8 cellular contexts compared by ENCODE assay signal in the genomic region with DNA sequence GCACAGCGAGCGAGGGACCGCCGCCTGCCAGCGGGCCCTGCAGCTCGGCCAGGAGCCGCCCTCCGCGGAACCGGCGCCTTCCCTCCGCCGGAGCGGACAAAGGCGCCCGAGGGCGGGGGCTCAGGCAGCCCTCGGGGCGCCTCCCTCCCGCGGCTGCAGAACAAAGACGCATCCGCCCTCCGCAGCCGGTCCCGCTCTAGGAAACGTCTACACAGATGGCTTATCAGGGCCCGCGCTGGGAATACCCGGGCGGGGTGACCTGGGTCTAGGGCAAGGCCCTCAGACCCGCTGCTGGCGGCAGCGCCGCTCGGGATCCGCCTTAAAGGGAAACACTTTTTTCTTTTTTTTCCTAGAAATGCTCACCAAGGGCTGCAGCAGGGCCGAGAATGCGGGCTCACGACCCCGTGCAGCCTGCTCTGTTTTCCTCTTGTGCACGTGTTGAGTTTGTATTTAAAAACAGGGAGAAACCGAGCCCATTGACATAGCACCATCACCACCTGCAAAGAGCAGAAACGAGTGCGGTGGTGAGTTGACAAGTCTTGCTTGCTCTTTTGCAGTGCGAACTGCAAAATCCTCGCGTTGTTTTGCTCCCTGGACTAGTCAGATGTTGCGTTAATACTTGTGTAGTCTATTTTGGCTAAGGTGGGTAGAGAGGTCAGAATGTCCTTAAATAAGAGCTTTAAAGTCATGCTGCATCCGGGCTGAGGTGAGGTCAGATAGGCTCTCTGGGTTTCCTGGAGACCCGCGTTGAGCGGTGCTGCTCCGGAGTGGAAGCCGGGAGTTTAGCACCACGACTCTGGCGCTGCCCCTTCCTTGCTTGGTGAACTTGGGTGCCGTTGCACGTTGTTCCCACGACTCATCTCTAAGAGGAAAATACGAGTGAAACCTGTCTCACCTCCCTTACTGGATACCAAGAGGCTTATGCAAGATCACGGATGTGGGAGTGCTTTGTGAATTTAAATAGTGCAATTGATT. TPM values are rescaled to one million over a fixed set of nuclear protein-coding genes. Genes with fewer than 3 reads are reported as not detected.
DNase-seq lines count a peak whose midpoint lies in the region; ATAC-seq, FAIRE-seq and TF ChIP-seq lines count a peak whose summit lies in the region.

No MANE protein-coding gene starts in this region.

- no peaks in the 10 kb centered on the region for H3K36me3 ChIP-seq in keratinocyte (ENCODE audit: control insufficient read depth in 2 of 2, extremely low read depth in 1 of 2, insufficient read depth in 2 of 2, low read length in 2 of 2)

- dilution Hi-C loops in keratinocyte (cut with MboI; ENCODE audit: extremely low pct_ligation_motif_present, low sequenced_read_pairs) = no loop called here

- no peaks in the 10 kb centered on the region for H3K79me2 ChIP-seq in keratinocyte (ENCODE audit: control insufficient read depth, insufficient read depth, low read length)

- peak overlapping the region; percentile 84 for H3K27ac ChIP-seq in VCaP
- H3K27ac ChIP-seq in caudate nucleus (ENCODE audit: low read depth, low read length) = peak overlapping the region; percentile 92
- H3K27ac ChIP-seq in keratinocyte (ENCODE audit: control insufficient read depth, insufficient read depth, low read length) = peak overlapping the region; percentile 42

- H3K9ac ChIP-seq in keratinocyte (ENCODE audit: control insufficient read depth, extremely low read depth, insufficient read depth, low read length) = peak overlapping the region; percentile 71

- H2AFZ ChIP-seq in keratinocyte (ENCODE audit: control insufficient read depth, low read length) = peak overlapping the region; percentile 87

- H4K20me1 ChIP-seq in keratinocyte (ENCODE audit: control insufficient read depth, extremely low read depth, insufficient read depth, low read length) = no peaks in the 10 kb centered on the region

- H3K4me2 ChIP-seq in keratinocyte (ENCODE audit: control insufficient read depth, extremely low read depth, insufficient read depth, low read depth, low read length) = peak overlapping the region; percentile 95

- FAIRE-seq in keratinocyte (lab: Jason Lieb, UNC) = peak; percentile 73

- H3K9me1 ChIP-seq in keratinocyte (ENCODE audit: control insufficient read depth, extremely low read depth, insufficient read depth, low read length) = no peaks in the 10 kb centered on the region

- peak overlapping the region; percentile 44 to 82 (median 77) for H3K4me3 ChIP-seq in keratinocyte (ENCODE audit: control insufficient read depth in 2 of 3, extremely low read depth in 1 of 3, insufficient read depth in 2 of 3, low read depth in 1 of 3, low read length in 3 of 3)

- ATAC-seq in GM18502 (IDR thresholded peaks at IDR 0.05; ENCODE audit: poor library complexity, unreplicated experiment) (peak; percentile 33), HG02763 (IDR thresholded peaks at IDR 0.05; ENCODE audit: unreplicated experiment) (peak; percentile 15)

- no peak for TF ChIP-seq CTCF in VCaP (conservative IDR thresholded peaks at IDR 0.05)
- no peak for TF ChIP-seq CTCF in keratinocyte (optimal IDR thresholded peaks at IDR 0.05 in 1 of 3, IDR thresholded peaks at IDR 0.05 in 1 of 3, conservative IDR thresholded peaks at IDR 0.05 in 1 of 3; ENCODE audit: extremely low read depth in 1 of 3, insufficient read depth in 2 of 3, low read length in 3 of 3)

- H3K27me3 ChIP-seq in keratinocyte (ENCODE audit: control insufficient read depth, extremely low read depth, insufficient read depth, low read length) = peaks cover 5% of the 10 kb centered on the region

- H3K9me3 ChIP-seq in keratinocyte (ENCODE audit: control insufficient read depth, low read depth, low read length) = no peaks in the 10 kb centered on the region

- peak; percentile 66 to 93 (median 91) for DNase-seq in NCI-H1417 (lab: John Stamatoyannopoulos, UW)
- DNase-seq in caudate nucleus (lab: John Stamatoyannopoulos, UW) = peak in 40 of 61 donors; percentile 29 to 85 (median 64)
- no peak for DNase-seq in keratinocyte (ENCODE audit: low read depth, low spot score)
- peak; percentile 32 to 33 for DNase-seq in stimulated activated CD4-positive, alpha-beta T cell treated with anti-CD3 and anti-CD28 coated beads, Interleukin-15, amount 100 ng/mL, for 1 hour (ENCODE audit: low read depth in 1 of 2, low spot score in 1 of 2)
- DNase-seq in occipital lobe (lab: John Stamatoyannopoulos, UW) = no peak

- peaks cover 22% of the 10 kb centered on the region for H3K4me1 ChIP-seq in keratinocyte (ENCODE audit: control insufficient read depth, extremely low read depth, insufficient read depth, low read length)

RNA-seq across cellular contexts. Expression of a gene that starts 1.1 kb away (rescaled TPM):
- polyA plus RNA-seq in keratinocyte = 8.2 to 10.4 TPM (median 9.2 TPM) in 3 replicates
- 6.0 TPM for polyA plus RNA-seq in keratinocyte (2011; ENCODE audit: low read depth)
- 10.2 and 15.1 TPM in 2 replicates for polyA plus RNA-seq in keratinocyte (2011; cell fraction: cytosol; rRNA removed)
- 9.6 and 11.9 TPM in 2 replicates for polyA plus RNA-seq in keratinocyte (2011; cell fraction: nucleus; rRNA removed)
- 8.3 and 11.2 TPM in 2 replicates for polyA plus RNA-seq in keratinocyte (2012; ENCODE audit: low replicate concordance)
- 17.2 to 47.4 TPM (median 18.7 TPM) in 3 replicates for polyA minus RNA-seq in keratinocyte
- 17.3 TPM for polyA minus RNA-seq in keratinocyte (2011; cell fraction: cytosol; rRNA and poly(A)+ RNA removed)
- 7.9 and 13.3 TPM in 2 replicates for polyA minus RNA-seq in keratinocyte (2011; cell fraction: nucleus; rRNA and poly(A)+ RNA removed)
- 18.4 TPM for total RNA-seq in occipital lobe

RNA-seq across cellular contexts. Expression of a gene that starts 41.7 kb away (rescaled TPM):
- 4.0 to 7.7 TPM (median 5.3 TPM) in 3 replicates for polyA plus RNA-seq in keratinocyte
- polyA plus RNA-seq in keratinocyte (2011; ENCODE audit: low read depth) = 4.1 TPM
- polyA plus RNA-seq in keratinocyte (2011; cell fraction: cytosol; rRNA removed) = 5.2 and 5.7 TPM in 2 replicates
- polyA plus RNA-seq in keratinocyte (2011; cell fraction: nucleus; rRNA removed) = 4.1 and 5.0 TPM in 2 replicates
- 3.9 and 6.1 TPM in 2 replicates for polyA plus RNA-seq in keratinocyte (2012; ENCODE audit: low replicate concordance)
- polyA minus RNA-seq in keratinocyte = 2.7 to 3.8 TPM in 2 of 3 replicates, not detected in the other
- polyA minus RNA-seq in keratinocyte (2011; cell fraction: cytosol; rRNA and poly(A)+ RNA removed) = 2.9 TPM
- polyA minus RNA-seq in keratinocyte (2011; cell fraction: nucleus; rRNA and poly(A)+ RNA removed) = 0.42 and 3.4 TPM in 2 replicates
- total RNA-seq in occipital lobe = 1.2 TPM

Comparison
In these comparisons a context has a peak if more than half of its experiments do, and no peak if none do; other contexts are left out.
1. DNase-seq: peak in NCI-H1417 (3 of 3), caudate nucleus (40 of 61) and stimulated activated CD4-positive, alpha-beta T cell treated with anti-CD3 and anti-CD28 coated beads, Interleukin-15, amount 100 ng/mL, for 1 hour (2 of 2); none in keratinocyte (single experiment) and occipital lobe (single experiment).
2. H3K27ac ChIP-seq: peak in every context shown above with its lines; median percentile 92 in caudate nucleus; 84 in VCaP; 42 in keratinocyte.